In genomic region chr5:54180616-54181015, GRCh38 we compare ENCODE assay signal across 19 cellular contexts.
DNase-seq lines count a peak whose midpoint lies in the region; ATAC-seq, FAIRE-seq and TF ChIP-seq lines count a peak whose summit lies in the region.
"Had no signal": no experiment of that assay in that cellular context is flagged by ENCODE, and none has a peak within 500 bp of the region (broad histone marks: within the 10 kb centered on the region; RNA-seq: fewer than 3 reads in every experiment).

No MANE protein-coding gene starts in this region.

- no peak for TF ChIP-seq RAD21 in IMR-90 (IDR thresholded peaks at IDR 0.05; ENCODE audit: low read length)

- H2AK5ac ChIP-seq in IMR-90 (ENCODE audit: low read depth, low read length): no peak overlapping the region

- ATAC-seq in IMR-90 (ENCODE audit: low read depth) (0 out of 2 replicates have a peak, but pooled peaks have one; percentile 17), GM18502 (IDR thresholded peaks at IDR 0.05; ENCODE audit: poor library complexity, unreplicated experiment) (no peak)
- ATAC-seq: heart right ventricle; natural killer cell treated with Interleukin-12 subunit alpha and Interleukin-12 subunit beta and Interleukin-15 and Interleukin-18, amount 100 ng/mL, for 72 hours had no signal

- CTCF ChIA-PET in IMR-90 (lab: Yijun Ruan, JAX): no interaction called here

- intact Hi-C loops in IMR-90 (cut with micrococcal nuclease): no loop called here
- intact Hi-C loops in colonic mucosa (cut with DNase I): no loop called here

- no peaks in the 10 kb centered on the region for H3K9me1 ChIP-seq in IMR-90 (ENCODE audit: insufficient read depth, low read length)

- 0 out of 2 replicates have a peak overlapping the region, but pooled peaks have one; percentile 3 for H3K4me2 ChIP-seq in IMR-90 (ENCODE audit: low read depth, low read length)

- FAIRE-seq in GM19239 (lab: Jason Lieb, UNC): no peak
- FAIRE-seq: bronchial epithelial cell had no signal

- DNase-seq in AG10803 (ENCODE audit: low read depth) (peak; percentile 92), IMR-90 (no peak), epidermal melanocyte (ENCODE audit: insufficient read length, low spot score) (peak; percentile 23), myocyte (ENCODE audit: low read depth) (peak; percentile 14), D341Med (ENCODE audit: low spot score) (no peak), GM19239 (ENCODE audit: insufficient read length, low spot score) (no peak), colonic mucosa (no peak)
- DNase-seq: activated CD4-positive, alpha-beta memory T cell treated with anti-CD3 and anti-CD28 coated beads for 36 hours; activated naive CD4-positive, alpha-beta T cell treated with anti-CD3 and anti-CD28 coated beads, Interleukin-2, amount 50 U/mL, for 16 hours; activated T-cell treated with anti-CD3 and anti-CD28 coated beads, Interleukin-2, amount 50 U/mL, for 1 hour; heart right ventricle; NCI-H2029 treated with DMSO at 0.1 percent for 48 hours; SHP77 had no signal

- H3K4me3 ChIP-seq in AG10803 (ENCODE audit: low read length) (no peak overlapping the region), IMR-90 (ENCODE audit: insufficient read depth, low read depth, low read length) (no peak overlapping the region), colonic mucosa (no peak overlapping the region)
- H3K4me3 ChIP-seq: esophagus muscularis mucosa, heart right ventricle, prostate gland had no signal

- H3K9ac ChIP-seq in IMR-90 (ENCODE audit: low read depth, low read length) (no peak overlapping the region), colonic mucosa (ENCODE audit: low read depth in 2 of 2, low read length in 2 of 2) (peak overlapping the region in 1 of 2 donors; percentile 12)

- H3K18ac ChIP-seq in IMR-90 (ENCODE audit: low read depth, low read length): no peak overlapping the region

- H3K27me3 ChIP-seq in IMR-90 (ENCODE audit: control insufficient read depth, insufficient read depth, low read length) (no peaks in the 10 kb centered on the region), colonic mucosa (no peaks in the 10 kb centered on the region)
- H3K27me3 ChIP-seq: esophagus muscularis mucosa, heart right ventricle had no signal

- no peak overlapping the region for H2BK5ac ChIP-seq in IMR-90 (ENCODE audit: low read depth, low read length, poor library complexity, severe bottlenecking)

- POLR2A ChIA-PET in IMR-90 (lab: Charles Lee; ENCODE audit: unreplicated experiment): no interaction called here

- H4K91ac ChIP-seq in IMR-90 (ENCODE audit: insufficient read depth, low read depth, low read length): no peak overlapping the region

- no peaks in the 10 kb centered on the region for H4K20me1 ChIP-seq in IMR-90 (ENCODE audit: insufficient read depth, low read length)

- BruUV-seq in IMR-90 (replicated peaks; lab: Mats Ljungman, UMichigan): no TSS peak

- H3K79me1 ChIP-seq in IMR-90 (ENCODE audit: low read depth in 1 of 2, low read length in 2 of 2): peaks cover 0 to 4% of the 10 kb centered on the region in 2 experiments; a peak in 1 of 4 replicates

- dilution Hi-C loops in IMR-90 (cut with HindIII; ENCODE audit: low sequenced_read_pairs, unreplicated experiment): no loop called here

- H2AK9ac ChIP-seq in IMR-90 (replicated peaks; ENCODE audit: low read depth, low read length, poor library complexity): no peak overlapping the region

- no peak for TF ChIP-seq POLR2A in IMR-90 (IDR thresholded peaks at IDR 0.05; ENCODE audit: low read depth, low read length)

- H3K27ac ChIP-seq in IMR-90 (ENCODE audit: insufficient read depth, low read length) (no peak overlapping the region), colonic mucosa (no peak overlapping the region)
- H3K27ac ChIP-seq: C4-2B, esophagus muscularis mucosa, heart right ventricle, prostate gland had no signal

- no peak overlapping the region for H4K5ac ChIP-seq in IMR-90 (ENCODE audit: low read depth, low read length)

- H3K9me3 ChIP-seq in IMR-90 (ENCODE audit: control insufficient read depth, insufficient read depth, low read length) (no peaks in the 10 kb centered on the region), colonic mucosa (no peaks in the 10 kb centered on the region)
- H3K9me3 ChIP-seq: esophagus muscularis mucosa, heart right ventricle, prostate gland had no signal

- H4K8ac ChIP-seq in IMR-90 (ENCODE audit: low read depth in 2 of 2, low read length in 2 of 2): no peak overlapping the region

- no peak overlapping the region for H3K4ac ChIP-seq in IMR-90 (ENCODE audit: low read depth, low read length)

- in situ Hi-C loops in IMR-90 (cut with MboI; ENCODE audit: low sequenced_read_pairs): no loop called here

- no peak overlapping the region for H2BK120ac ChIP-seq in IMR-90 (ENCODE audit: low read depth, low read length)

- H3K4me1 ChIP-seq in IMR-90 (ENCODE audit: control insufficient read depth, insufficient read depth, low read length): peaks cover 2% of the 10 kb centered on the region; the same call in 1 of the 2 replicates
- peaks cover 10% of the 10 kb centered on the region for H3K4me1 ChIP-seq in colonic mucosa
- H3K4me1 ChIP-seq: prostate gland had no signal

- no peak overlapping the region for H2BK20ac ChIP-seq in IMR-90 (ENCODE audit: low read depth, low read length)

- H3K36me3 ChIP-seq in IMR-90 (ENCODE audit: control insufficient read depth, insufficient read depth, low read length) (no peaks in the 10 kb centered on the region), colonic mucosa (no peaks in the 10 kb centered on the region)
- H3K36me3 ChIP-seq: esophagus muscularis mucosa, heart right ventricle, prostate gland had no signal

- WGBS in IMR-90 (ENCODE audit: extremely low coverage in 2 of 2, insufficient read length in 1 of 2), 2 experiments: 29% methylated on average over 1 of the region's 6 CpGs; no CpG with 5 or more reads in 1 of the 2 experiments

- TF ChIP-seq CTCF in AG10803 (conservative IDR thresholded peaks at IDR 0.05; ENCODE audit: low read length): no peak
- no peak for TF ChIP-seq CTCF in IMR-90 (conservative IDR thresholded peaks at IDR 0.05; ENCODE audit: low read depth, low read length)
- TF ChIP-seq CTCF in colonic mucosa (IDR thresholded peaks at IDR 0.05): no peak

- peak overlapping the region; percentile 3; the same call in 1 of the 2 replicates for H3K23ac ChIP-seq in IMR-90 (ENCODE audit: low read depth, low read length)

- H2AFZ ChIP-seq in IMR-90 (replicated peaks; ENCODE audit: low read length, poor library complexity): no peak overlapping the region

- no peak overlapping the region for H3K14ac ChIP-seq in IMR-90 (replicated peaks; ENCODE audit: low read depth, low read length)

- no peak overlapping the region for H2BK15ac ChIP-seq in IMR-90 (ENCODE audit: low read depth, low read length)

- no peak overlapping the region for H3K56ac ChIP-seq in IMR-90 (ENCODE audit: extremely low read depth, insufficient read depth, low read length)

TF ChIP-seq in IMR-90, 13 proteins besides CTCF, POLR2A, EP300 and RAD21:
- no peak for TF ChIP-seq FOS (IDR thresholded peaks at IDR 0.05; ENCODE audit: low read depth, low read length)
- TF ChIP-seq MAFK (IDR thresholded peaks at IDR 0.05; ENCODE audit: low read depth, low read length): no peak
- TF ChIP-seq RCOR1 (IDR thresholded peaks at IDR 0.05; ENCODE audit: insufficient replicate concordance, low read length): no peak
- TF ChIP-seq MXI1 (IDR thresholded peaks at IDR 0.05; ENCODE audit: borderline replicate concordance, low read depth, low read length): no peak
- TF ChIP-seq SMC3 (IDR thresholded peaks at IDR 0.05; ENCODE audit: low read depth, low read length): no peak
- TF ChIP-seq, protein P1, sequence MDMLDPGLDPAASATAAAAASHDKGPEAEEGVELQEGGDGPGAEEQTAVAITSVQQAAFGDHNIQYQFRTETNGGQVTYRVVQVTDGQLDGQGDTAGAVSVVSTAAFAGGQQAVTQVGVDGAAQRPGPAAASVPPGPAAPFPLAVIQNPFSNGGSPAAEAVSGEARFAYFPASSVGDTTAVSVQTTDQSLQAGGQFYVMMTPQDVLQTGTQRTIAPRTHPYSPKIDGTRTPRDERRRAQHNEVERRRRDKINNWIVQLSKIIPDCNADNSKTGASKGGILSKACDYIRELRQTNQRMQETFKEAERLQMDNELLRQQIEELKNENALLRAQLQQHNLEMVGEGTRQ (IDR thresholded peaks at IDR 0.05; ENCODE audit: low read depth, low read length): peak; percentile 42; the same call in 1 of the 2 replicates
- TF ChIP-seq CEBPB (IDR thresholded peaks at IDR 0.05; ENCODE audit: low read depth, low read length): no peak

Comparison
In these comparisons a context has a peak if more than half of its experiments do, and no peak if none do; other contexts are left out.
1. DNase-seq: peak in AG10803 (single experiment), epidermal melanocyte (single experiment) and myocyte (single experiment); none in IMR-90 (single experiment), D341Med (single experiment), GM19239 (single experiment) and colonic mucosa (single experiment).